Comparison of ENCODE assay signal across 27 cellular contexts in genomic region chr20:53384392-53384791, GRCh38.
DNase-seq lines count a peak whose midpoint lies in the region; ATAC-seq, FAIRE-seq and TF ChIP-seq lines count a peak whose summit lies in the region.
"Had no signal": no experiment of that assay in that cellular context is flagged by ENCODE, and none has a peak within 500 bp of the region (broad histone marks: within the 10 kb centered on the region; RNA-seq: fewer than 3 reads in every experiment).

No MANE protein-coding gene starts in this region.

- TF ChIP-seq CTCF in HepG2 (CRISPR knock-in tag; IDR thresholded peaks at IDR 0.05), result no peak
- no peak for TF ChIP-seq CTCF in right lobe of liver (IDR thresholded peaks at IDR 0.05)

- no TSS peak for BruUV-seq in HepG2 (replicated peaks; lab: Mats Ljungman, UMichigan)

- CTCF ChIA-PET in HepG2 (lab: Yijun Ruan, JAX; ENCODE audit: low intra/inter-chr PET ratio, low total read pairs), result no interaction called here
- CTCF ChIA-PET in naive thymus-derived CD4-positive, alpha-beta T cell (lab: Charles Lee), result no interaction called here
- CTCF ChIA-PET in activated CD4-positive, alpha-beta T cell treated with anti-CD3 and anti-CD28 coated beads for 36 hours (lab: Charles Lee), result no interaction called here
- CTCF ChIA-PET in activated CD4-positive, alpha-beta T cell treated with anti-CD3 and anti-CD28 coated beads, Interleukin-2, amount 10 ng/mL, durations not matched to agents 7 days and 5 days (lab: Charles Lee), result no interaction called here

- POLR2A ChIA-PET in HepG2 (lab: Yijun Ruan, JAX), result no interaction called here
- POLR2A ChIA-PET in naive thymus-derived CD4-positive, alpha-beta T cell (lab: Charles Lee), result no interaction called here
- POLR2A ChIA-PET in activated CD4-positive, alpha-beta T cell treated with anti-CD3 and anti-CD28 coated beads for 36 hours (lab: Charles Lee), result no interaction called here
- POLR2A ChIA-PET in activated CD4-positive, alpha-beta T cell treated with anti-CD3 and anti-CD28 coated beads, Interleukin-2, amount 10 ng/mL, durations not matched to agents 7 days and 5 days (lab: Charles Lee), result no interaction called here

- no peaks in the 10 kb centered on the region for H3K4me1 ChIP-seq in HepG2 (ENCODE audit: insufficient read depth, low read length)
- H3K4me1 ChIP-seq in right lobe of liver, result no peaks in the 10 kb centered on the region
- H3K4me1 ChIP-seq in naive thymus-derived CD4-positive, alpha-beta T cell (ENCODE audit: control insufficient read depth in 2 of 2, insufficient read depth in 2 of 2, low read length in 2 of 2), result peaks cover 0 to 16% of the 10 kb centered on the region in 2 donors
- H3K4me1 ChIP-seq in rectal smooth muscle tissue (ENCODE audit: control insufficient read depth, insufficient read depth, low read length), result no peaks in the 10 kb centered on the region
- H3K4me1 ChIP-seq: BE2C had no signal

- H3K9ac ChIP-seq in HepG2 (ENCODE audit: insufficient read depth, low read depth, low read length) (no peak overlapping the region), rectal smooth muscle tissue (ENCODE audit: low read length) (no peak overlapping the region)
- H3K9ac ChIP-seq: KMS-11 had no signal

- H2AFZ ChIP-seq in HepG2 (ENCODE audit: low read length), result no peak overlapping the region

- no peak overlapping the region for H3K4me2 ChIP-seq in HepG2 (ENCODE audit: low read depth, low read length)
- H3K4me2 ChIP-seq: KMS-11 had no signal

- peaks cover 0 to 3% (median 0%) of the 10 kb centered on the region in 11 donors for H3K9me3 Mint-ChIP-seq in naive thymus-derived CD4-positive, alpha-beta T cell
- H3K9me3 Mint-ChIP-seq in activated CD4-positive, alpha-beta T cell treated with anti-CD3 and anti-CD28 coated beads for 36 hours (ENCODE audit: low read depth), result no peaks in the 10 kb centered on the region
- H3K9me3 Mint-ChIP-seq in activated CD4-positive, alpha-beta T cell treated with anti-CD3 and anti-CD28 coated beads, Interleukin-2, amount 10 ng/mL, durations not matched to agents 7 days and 5 days, result no peaks in the 10 kb centered on the region

- H3K36me3 Mint-ChIP-seq in naive thymus-derived CD4-positive, alpha-beta T cell, result peaks cover 0 to 7% (median 0%) of the 10 kb centered on the region in 5 donors
- no peaks in the 10 kb centered on the region for H3K36me3 Mint-ChIP-seq in activated CD4-positive, alpha-beta T cell treated with anti-CD3 and anti-CD28 coated beads for 36 hours (ENCODE audit: low read depth)
- H3K36me3 Mint-ChIP-seq in activated CD4-positive, alpha-beta T cell treated with anti-CD3 and anti-CD28 coated beads, Interleukin-2, amount 10 ng/mL, durations not matched to agents 7 days and 5 days (ENCODE audit: low read depth), result peaks cover 2% of the 10 kb centered on the region
- H3K36me3 Mint-ChIP-seq: CD14-positive monocyte had no signal

- H3K79me2 ChIP-seq in HepG2 (ENCODE audit: insufficient read depth, low read length), result no peaks in the 10 kb centered on the region

- no peaks in the 10 kb centered on the region for H3K36me3 ChIP-seq in HepG2 (replicated peaks in 1 of 2; ENCODE audit: control insufficient read depth in 1 of 2, insufficient read depth in 2 of 2, low read length in 2 of 2)
- no peaks in the 10 kb centered on the region for H3K36me3 ChIP-seq in right lobe of liver
- H3K36me3 ChIP-seq in naive thymus-derived CD4-positive, alpha-beta T cell (ENCODE audit: control insufficient read depth in 2 of 3, insufficient read depth in 3 of 3, low read length in 3 of 3), result no peaks in the 10 kb centered on the region
- H3K36me3 ChIP-seq in rectal smooth muscle tissue (ENCODE audit: control insufficient read depth, insufficient read depth, low read length), result no peaks in the 10 kb centered on the region
- H3K36me3 ChIP-seq: BE2C had no signal

- H3K4me3 ChIP-seq in HepG2 (replicated peaks in 1 of 3; ENCODE audit: insufficient read depth in 1 of 3, low read depth in 2 of 3, low read length in 3 of 3) (no peak overlapping the region), right lobe of liver (no peak overlapping the region), rectal smooth muscle tissue (ENCODE audit: low read length) (no peak overlapping the region)
- H3K4me3 ChIP-seq in naive thymus-derived CD4-positive, alpha-beta T cell (ENCODE audit: low read length), result no peak overlapping the region
- H3K4me3 ChIP-seq: SK-N-MC had no signal

- TF ChIP-seq EP300 in HepG2 (IDR thresholded peaks at IDR 0.05; ENCODE audit: low read depth in 2 of 2, low read length in 2 of 2) (no peak), HepG2 (CRISPR knock-in tag; IDR thresholded peaks at IDR 0.05; ENCODE audit: borderline replicate concordance) (no peak)

- peak overlapping the region in 5 of 9 donors; percentile 16 to 67 (median 31) for H3K27ac Mint-ChIP-seq in naive thymus-derived CD4-positive, alpha-beta T cell
- H3K27ac Mint-ChIP-seq in activated CD4-positive, alpha-beta T cell treated with anti-CD3 and anti-CD28 coated beads for 36 hours, result no peak overlapping the region
- no peak overlapping the region for H3K27ac Mint-ChIP-seq in activated CD4-positive, alpha-beta T cell treated with anti-CD3 and anti-CD28 coated beads, Interleukin-2, amount 10 ng/mL, durations not matched to agents 7 days and 5 days

- peaks cover 0 to 4% (median 0%) of the 10 kb centered on the region in 5 donors for H3K27me3 Mint-ChIP-seq in naive thymus-derived CD4-positive, alpha-beta T cell
- no peaks in the 10 kb centered on the region for H3K27me3 Mint-ChIP-seq in activated CD4-positive, alpha-beta T cell treated with anti-CD3 and anti-CD28 coated beads for 36 hours
- no peaks in the 10 kb centered on the region for H3K27me3 Mint-ChIP-seq in activated CD4-positive, alpha-beta T cell treated with anti-CD3 and anti-CD28 coated beads, Interleukin-2, amount 10 ng/mL, durations not matched to agents 7 days and 5 days

- FAIRE-seq in HepG2 (lab: Jason Lieb, UNC), result no peak
- FAIRE-seq: GM19239, RCC 7860 had no signal

- TF ChIP-seq POLR2A in HepG2 (IDR thresholded peaks at IDR 0.05; ENCODE audit: insufficient read depth in 1 of 2, low read depth in 2 of 2, low read length in 2 of 2), result no peak
- TF ChIP-seq POLR2A in right lobe of liver (IDR thresholded peaks at IDR 0.05), result no peak

- no peak overlapping the region for H3K4me3 Mint-ChIP-seq in naive thymus-derived CD4-positive, alpha-beta T cell
- no peak overlapping the region for H3K4me3 Mint-ChIP-seq in activated CD4-positive, alpha-beta T cell treated with anti-CD3 and anti-CD28 coated beads for 36 hours
- no peak overlapping the region for H3K4me3 Mint-ChIP-seq in activated CD4-positive, alpha-beta T cell treated with anti-CD3 and anti-CD28 coated beads, Interleukin-2, amount 10 ng/mL, durations not matched to agents 7 days and 5 days
- H3K4me3 Mint-ChIP-seq: CD14-positive monocyte had no signal

- 43% methylated on average over 3 of the region's 3 CpGs for WGBS in HepG2 (ENCODE audit: low lambda C conversion rate)
- 79% methylated on average over 3 of the region's 3 CpGs for WGBS in right lobe of liver (ENCODE audit: insufficient coverage, low coverage, low lambda C conversion rate, missing lambda C conversion rate)

- no peaks in the 10 kb centered on the region for H4K20me1 ChIP-seq in HepG2 (ENCODE audit: insufficient read depth, low read length)

- intact Hi-C loops in HepG2 (cut with micrococcal nuclease; ENCODE audit: unreplicated experiment) (no loop called here), right lobe of liver (cut with DNase I) (no loop called here)
- intact Hi-C loops in naive thymus-derived CD4-positive, alpha-beta T cell (cut with micrococcal nuclease), result loop anchor here in 1 of 2 donors (10.0 kb wide), 1 partner anchor 1070 kb away; no protein-coding TSS in a partner anchor
- intact Hi-C loops in activated CD4-positive, alpha-beta T cell treated with anti-CD3 and anti-CD28 coated beads for 36 hours (cut with DNase I, micrococcal nuclease), result no loop called here

- DNase-seq in HepG2 (ENCODE audit: low spot score) (no peak), right lobe of liver (no peak), NCI-H1436 treated with DMSO at 0.1 percent for 48 hours (lab: John Stamatoyannopoulos, UW) (no peak), KBM-7 (no peak)
- DNase-seq in naive thymus-derived CD4-positive, alpha-beta T cell, result no peak
- no peak for DNase-seq in activated CD4-positive, alpha-beta T cell treated with anti-CD3 and anti-CD28 coated beads for 36 hours
- DNase-seq in activated CD4-positive, alpha-beta T cell treated with anti-CD3 and anti-CD28 coated beads, Interleukin-2, amount 10 ng/mL, durations not matched to agents 7 days and 5 days, result no peak
- DNase-seq: ACHN, BE2C, DMS153, DND-41, H7, NCI-H1092, NCI-H1417 treated with DMSO at 0.1 percent for 48 hours, NCI-H187, NCI-H2081 treated with DMSO at 0.1 percent for 48 hours, NCI-H2171, NCI-H524, NCI-H774, SIG-M5 had no signal

- peaks cover 11 to 35% (median 27%) of the 10 kb centered on the region in 7 donors for H3K4me1 Mint-ChIP-seq in naive thymus-derived CD4-positive, alpha-beta T cell
- peaks cover 32% of the 10 kb centered on the region for H3K4me1 Mint-ChIP-seq in activated CD4-positive, alpha-beta T cell treated with anti-CD3 and anti-CD28 coated beads for 36 hours
- H3K4me1 Mint-ChIP-seq in activated CD4-positive, alpha-beta T cell treated with anti-CD3 and anti-CD28 coated beads, Interleukin-2, amount 10 ng/mL, durations not matched to agents 7 days and 5 days, result peaks cover 20% of the 10 kb centered on the region
- H3K4me1 Mint-ChIP-seq: CD14-positive monocyte had no signal

- H3K27me3 ChIP-seq in HepG2 (ENCODE audit: control insufficient read depth in 1 of 2, insufficient read depth in 2 of 2, low read length in 2 of 2) (peaks cover under 1 to 34% of the 10 kb centered on the region in 2 experiments; a peak in 2 of 5 replicates), right lobe of liver (no peaks in the 10 kb centered on the region), rectal smooth muscle tissue (ENCODE audit: control insufficient read depth, insufficient read depth, low read length) (no peaks in the 10 kb centered on the region)
- no peaks in the 10 kb centered on the region for H3K27me3 ChIP-seq in naive thymus-derived CD4-positive, alpha-beta T cell (ENCODE audit: control insufficient read depth in 2 of 2, insufficient read depth in 2 of 2, low read length in 2 of 2)
- H3K27me3 ChIP-seq: BE2C had no signal

- no peak overlapping the region for H3K27ac ChIP-seq in HepG2 (ENCODE audit: extremely low read length, insufficient read depth, low read length)
- H3K27ac ChIP-seq in right lobe of liver, result no peak overlapping the region
- H3K27ac ChIP-seq in naive thymus-derived CD4-positive, alpha-beta T cell (ENCODE audit: low read depth, low read length), result no peak overlapping the region
- peak overlapping the region; percentile 22 for H3K27ac ChIP-seq in rectal smooth muscle tissue (ENCODE audit: low read depth, low read length)
- H3K27ac ChIP-seq: 22Rv1, KMS-11, SK-N-MC had no signal

- H3K9me3 ChIP-seq in HepG2 (ENCODE audit: low read length) (no peaks in the 10 kb centered on the region), right lobe of liver (no peaks in the 10 kb centered on the region)
- H3K9me3 ChIP-seq in naive thymus-derived CD4-positive, alpha-beta T cell (ENCODE audit: control insufficient read depth in 2 of 3, low read length in 3 of 3), result no peaks in the 10 kb centered on the region
- H3K9me3 ChIP-seq: BE2C had no signal

- ATAC-seq in HepG2 (no peak), right lobe of liver (no peak)
- ATAC-seq in naive thymus-derived CD4-positive, alpha-beta T cell, result no peak
- no peak for ATAC-seq in activated CD4-positive, alpha-beta T cell treated with anti-CD3 and anti-CD28 coated beads for 36 hours

- no peak for TF ChIP-seq RAD21 in HepG2 (CRISPR knock-in tag; IDR thresholded peaks at IDR 0.05)

- in situ Hi-C loops in HepG2 (cut with HindIII; ENCODE audit: extremely low pct_ligation_motif_present, low pct_unique_long_range_greater_than_20kb) (no loop called here), KBM-7 (cut with MboI; ENCODE audit: low pct_unique_long_range_greater_than_20kb, low sequenced_read_pairs) (no loop called here)

Comparison
In these comparisons a context has a peak if more than half of its experiments do, and no peak if none do; other contexts are left out.
1. H3K27ac Mint-ChIP-seq: peak in naive thymus-derived CD4-positive, alpha-beta T cell (5 of 9); none in activated CD4-positive, alpha-beta T cell treated with anti-CD3 and anti-CD28 coated beads for 36 hours (single experiment) and activated CD4-positive, alpha-beta T cell treated with anti-CD3 and anti-CD28 coated beads, Interleukin-2, amount 10 ng/mL, durations not matched to agents 7 days and 5 days (single experiment).